Comparison of ENCODE assay signal across 1 cellular context in genomic region chr4:152920768-152921167, GRCh38.
A peak's percentile ranks its signal among the peaks of the same experiment; 100 is the strongest.
TF ChIP-seq lines count a peak whose summit lies in the region.

No MANE protein-coding gene starts in this region.

TF ChIP-seq in HepG2, 621 proteins besides CTCF, POLR2A, EP300 and RAD21:
- TF ChIP-seq RXRA (CRISPR knock-in tag; IDR thresholded peaks at IDR 0.05) (no peak), ZFP36 (IDR thresholded peaks at IDR 0.05; ENCODE audit: borderline replicate concordance, low read depth, low read length, partially characterized antibody) (peak; percentile 76), ZBTB1 (CRISPR knock-in tag; IDR thresholded peaks at IDR 0.05; ENCODE audit: borderline replicate concordance) (no peak)
